1 cellular context compared by ENCODE assay signal in the genomic region with DNA sequence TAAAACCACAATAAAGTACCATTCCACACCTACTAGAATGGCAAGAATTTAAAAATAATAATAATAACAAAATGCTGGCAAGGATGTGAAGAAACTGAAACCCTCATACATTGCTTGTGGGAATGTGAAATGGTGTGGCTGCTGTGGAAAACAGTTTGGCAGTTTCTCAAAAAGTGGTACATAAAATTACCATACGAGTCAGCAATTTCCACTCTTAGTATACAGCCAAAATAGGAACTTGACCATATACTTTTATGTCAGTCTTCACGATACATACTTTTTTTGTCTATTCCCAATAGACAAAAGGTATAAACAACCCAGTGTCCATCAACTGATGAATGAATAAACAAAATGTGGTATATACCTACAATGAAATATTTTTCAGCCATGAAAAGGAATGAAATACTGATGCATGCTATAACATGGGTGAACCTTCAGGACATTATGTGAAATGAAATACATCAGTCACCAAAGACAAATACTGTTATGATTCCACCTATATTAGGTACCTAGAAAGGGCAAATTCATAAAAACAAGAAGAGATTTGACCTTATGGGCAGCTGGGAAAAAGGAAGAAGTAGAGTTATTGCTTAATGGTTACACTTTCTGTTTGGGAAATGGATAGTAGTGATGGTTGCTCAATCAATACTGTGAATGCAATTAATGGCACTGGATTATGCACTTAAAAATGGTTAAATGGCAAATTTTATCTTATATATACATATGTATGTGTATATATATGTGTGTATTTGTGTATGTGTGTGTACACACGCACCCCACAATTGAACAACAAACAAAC.
TF ChIP-seq lines count a peak whose summit lies in the region.

No MANE protein-coding gene starts in this region.

TF ChIP-seq in HepG2, 621 proteins besides CTCF, POLR2A, EP300 and RAD21:
- TF ChIP-seq MAFF (IDR thresholded peaks at IDR 0.05; ENCODE audit: low read depth, low read length), result peak; percentile 76
- TF ChIP-seq MYNN (CRISPR knock-in tag; IDR thresholded peaks at IDR 0.05; ENCODE audit: low read depth), result no peak
- no peak for TF ChIP-seq MIER3 (CRISPR knock-in tag; IDR thresholded peaks at IDR 0.05; ENCODE audit: borderline replicate concordance)
- no peak for TF ChIP-seq GATA4 (IDR thresholded peaks at IDR 0.05; ENCODE audit: borderline replicate concordance, low read depth)
- peak; percentile 69 to 86 for TF ChIP-seq MAFK (conservative IDR thresholded peaks at IDR 0.05 in 1 of 2, IDR thresholded peaks at IDR 0.05 in 1 of 2; ENCODE audit: low read length in 2 of 2)
